In the genomic region with DNA sequence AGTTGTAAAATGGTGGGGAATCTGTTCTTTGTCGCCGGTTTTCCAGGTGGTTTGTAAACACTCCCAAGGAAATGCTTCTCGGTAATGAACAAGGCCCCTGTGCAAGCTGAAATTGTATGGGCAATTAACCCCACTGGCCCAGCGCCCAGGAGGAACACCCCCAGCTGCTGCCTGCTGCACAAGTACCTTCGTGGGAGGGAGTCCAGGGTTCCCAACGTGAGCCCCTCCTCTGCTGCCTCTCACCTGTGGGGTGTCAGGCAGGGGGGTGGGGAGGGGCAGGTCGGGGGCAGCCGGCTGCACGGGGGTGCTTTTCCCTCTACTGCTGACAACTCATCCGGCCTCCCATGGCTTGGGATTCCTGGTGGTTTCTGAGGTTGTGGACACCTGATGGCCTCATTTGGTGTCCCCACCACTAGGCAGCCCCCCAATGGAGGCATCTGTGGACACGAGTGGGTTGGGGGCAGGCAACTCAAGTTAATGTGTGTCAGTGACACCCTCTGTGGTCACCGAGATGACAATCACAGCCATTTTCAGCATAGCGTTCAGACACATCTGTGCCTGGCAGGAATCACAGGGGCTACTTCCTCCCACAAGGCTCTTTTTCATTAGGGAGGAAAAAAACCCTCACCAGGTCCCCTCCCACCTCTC, we compare ENCODE assay signal across 17 cellular contexts. TPM values are rescaled to one million over a fixed set of nuclear protein-coding genes. Genes with fewer than 3 reads are reported as not detected.
A peak's percentile ranks its signal among the peaks of the same experiment; 100 is the strongest.
DNase-seq lines count a peak whose midpoint lies in the region; ATAC-seq and TF ChIP-seq lines count a peak whose summit lies in the region.
"Had no signal": no experiment of that assay in that cellular context is flagged by ENCODE, and none has a peak within 500 bp of the region (broad histone marks: within the 10 kb centered on the region; RNA-seq: fewer than 3 reads in every experiment).

No MANE protein-coding gene starts in this region.

- DNase-seq in DMS 273 (lab: John Stamatoyannopoulos, UW; ENCODE audit: unreplicated experiment) (peak; percentile 84), NCI-H1436 treated with DMSO at 0.1 percent for 48 hours (lab: John Stamatoyannopoulos, UW) (peak; percentile 56), NCI-H345 (lab: John Stamatoyannopoulos, UW) (peak; percentile 89), chondrocyte (ENCODE audit: low spot score) (peak; percentile 42), AG20443 (ENCODE audit: low spot score) (no peak), esophagus squamous epithelium (lab: John Stamatoyannopoulos, UW) (no peak)
- no peak for DNase-seq in activated CD4-positive, alpha-beta T cell treated with anti-CD3 and anti-CD28 coated beads for 36 hours
- DNase-seq: activated CD4-positive, alpha-beta T cell treated with anti-CD3 and anti-CD28 coated beads for 1 hour; gastrocnemius medialis; mesendoderm; nucleus accumbens; stimulated activated naive CD8-positive, alpha-beta T cell treated with anti-CD3 and anti-CD28 coated beads, Interleukin-15, amount 100 ng/mL, for 72 hours had no signal

- TF ChIP-seq POLR2A in esophagus squamous epithelium (IDR thresholded peaks at IDR 0.05): no peak

- CTCF ChIA-PET in activated CD4-positive, alpha-beta T cell treated with anti-CD3 and anti-CD28 coated beads for 36 hours (lab: Charles Lee): interaction anchor here (0.6 kb wide), 1 partner anchor 403 kb away, joined by 3 read pairs; no protein-coding TSS in a partner anchor

- no peak for TF ChIP-seq CTCF in chondrocyte (IDR thresholded peaks at IDR 0.05)
- no peak for TF ChIP-seq CTCF in esophagus squamous epithelium (IDR thresholded peaks at IDR 0.05)

- H3K36me3 ChIP-seq in esophagus squamous epithelium: no peaks in the 10 kb centered on the region
- H3K36me3 ChIP-seq: gastrocnemius medialis, Peyer's patch had no signal

- no peak overlapping the region for H3K27ac Mint-ChIP-seq in chondrocyte (ENCODE audit: unreplicated experiment)
- H3K27ac Mint-ChIP-seq in activated CD4-positive, alpha-beta T cell treated with anti-CD3 and anti-CD28 coated beads for 36 hours: no peak overlapping the region
- H3K27ac Mint-ChIP-seq: stimulated activated naive CD8-positive, alpha-beta T cell treated with anti-CD3 and anti-CD28 coated beads, Interleukin-15, amount 100 ng/mL, for 72 hours had no signal

- no peaks in the 10 kb centered on the region for H3K9me3 ChIP-seq in esophagus squamous epithelium
- H3K9me3 ChIP-seq: gastrocnemius medialis, Peyer's patch had no signal

- no peaks in the 10 kb centered on the region for H3K9me3 Mint-ChIP-seq in chondrocyte (ENCODE audit: low read depth)
- no peaks in the 10 kb centered on the region for H3K9me3 Mint-ChIP-seq in activated CD4-positive, alpha-beta T cell treated with anti-CD3 and anti-CD28 coated beads for 36 hours (ENCODE audit: low read depth)
- H3K9me3 Mint-ChIP-seq: central memory CD8-positive, alpha-beta T cell; stimulated activated naive CD8-positive, alpha-beta T cell treated with anti-CD3 and anti-CD28 coated beads, Interleukin-15, amount 100 ng/mL, for 72 hours had no signal

- POLR2A ChIA-PET in activated CD4-positive, alpha-beta T cell treated with anti-CD3 and anti-CD28 coated beads for 36 hours (lab: Charles Lee): no interaction called here

- H3K4me1 ChIP-seq in esophagus squamous epithelium: peaks cover 0 to 6% (median 0%) of the 10 kb centered on the region in 3 donors
- H3K4me1 ChIP-seq: gastrocnemius medialis, Peyer's patch had no signal

- H3K27me3 ChIP-seq in esophagus squamous epithelium: peaks cover 0 to 58% (median 0%) of the 10 kb centered on the region in 4 donors

- H3K4me3 ChIP-seq in esophagus squamous epithelium: no peak overlapping the region
- H3K4me3 ChIP-seq: gastrocnemius medialis, Peyer's patch had no signal

- H3K27me3 Mint-ChIP-seq in chondrocyte (ENCODE audit: low read depth): peaks cover 11% of the 10 kb centered on the region
- peaks cover 4% of the 10 kb centered on the region for H3K27me3 Mint-ChIP-seq in activated CD4-positive, alpha-beta T cell treated with anti-CD3 and anti-CD28 coated beads for 36 hours
- H3K27me3 Mint-ChIP-seq: central memory CD8-positive, alpha-beta T cell; stimulated activated naive CD8-positive, alpha-beta T cell treated with anti-CD3 and anti-CD28 coated beads, Interleukin-15, amount 100 ng/mL, for 72 hours had no signal

- H3K4me3 Mint-ChIP-seq in chondrocyte (ENCODE audit: unreplicated experiment): no peak overlapping the region
- H3K4me3 Mint-ChIP-seq in activated CD4-positive, alpha-beta T cell treated with anti-CD3 and anti-CD28 coated beads for 36 hours: no peak overlapping the region
- H3K4me3 Mint-ChIP-seq: central memory CD8-positive, alpha-beta T cell; stimulated activated naive CD8-positive, alpha-beta T cell treated with anti-CD3 and anti-CD28 coated beads, Interleukin-15, amount 100 ng/mL, for 72 hours had no signal

- intact Hi-C loops in activated CD4-positive, alpha-beta T cell treated with anti-CD3 and anti-CD28 coated beads for 36 hours (cut with DNase I, micrococcal nuclease): no loop called here
- intact Hi-C loops in esophagus squamous epithelium (cut with DNase I): no loop called here

- no peaks in the 10 kb centered on the region for H3K36me3 Mint-ChIP-seq in chondrocyte (ENCODE audit: low read depth)
- no peaks in the 10 kb centered on the region for H3K36me3 Mint-ChIP-seq in activated CD4-positive, alpha-beta T cell treated with anti-CD3 and anti-CD28 coated beads for 36 hours (ENCODE audit: low read depth)

- WGBS in esophagus squamous epithelium, 2 donors: 0 to 56% methylated on average over 1 to 3 of the region's 13 CpGs

- no peak for ATAC-seq in HG03025 (IDR thresholded peaks at IDR 0.05; ENCODE audit: low FRiP score, unreplicated experiment)
- ATAC-seq in activated CD4-positive, alpha-beta T cell treated with anti-CD3 and anti-CD28 coated beads for 36 hours: no peak
- ATAC-seq: gastrocnemius medialis; stimulated activated naive CD8-positive, alpha-beta T cell treated with anti-CD3 and anti-CD28 coated beads, Interleukin-15, amount 100 ng/mL, for 72 hours had no signal

- H3K4me1 Mint-ChIP-seq in chondrocyte (ENCODE audit: low read depth): no peaks in the 10 kb centered on the region
- no peaks in the 10 kb centered on the region for H3K4me1 Mint-ChIP-seq in activated CD4-positive, alpha-beta T cell treated with anti-CD3 and anti-CD28 coated beads for 36 hours
- H3K4me1 Mint-ChIP-seq: central memory CD8-positive, alpha-beta T cell; stimulated activated naive CD8-positive, alpha-beta T cell treated with anti-CD3 and anti-CD28 coated beads, Interleukin-15, amount 100 ng/mL, for 72 hours had no signal

- no peak overlapping the region for H3K27ac ChIP-seq in esophagus squamous epithelium
- H3K27ac ChIP-seq: gastrocnemius medialis, Peyer's patch had no signal

RNA-seq across cellular contexts. Expression of a gene that starts 35.6 kb away (rescaled TPM):
- total RNA-seq in chondrocyte (not detected in 3 replicates), esophagus squamous epithelium (not detected)
- not detected for total RNA-seq in activated CD4-positive, alpha-beta T cell treated with anti-CD3 and anti-CD28 coated beads for 36 hours
- total RNA-seq: gastrocnemius medialis; Peyer's patch; skeletal muscle tissue; T-helper 1 cell treated with Interleukin-12 subunit alpha and Interleukin-12 subunit beta and Interleukin-4 antibody, amounts not matched to agents 30 ng/mL and 1 ng/mL, for 36 hours had no signal

Comparison
In these comparisons a context has a peak if more than half of its experiments do, and no peak if none do; other contexts are left out.
1. DNase-seq: peak in DMS 273 (single experiment), NCI-H1436 treated with DMSO at 0.1 percent for 48 hours (single experiment), NCI-H345 (single experiment) and chondrocyte (single experiment); none in AG20443 (single experiment), activated CD4-positive, alpha-beta T cell treated with anti-CD3 and anti-CD28 coated beads for 36 hours (single experiment) and esophagus squamous epithelium (single experiment).